Comparison of ENCODE assay signal across 22 cellular contexts in genomic region chr1:193884848-193885558, GRCh38.
"Had no signal": no experiment of that assay in that cellular context is flagged by ENCODE, and none has a peak within 500 bp of the region (broad histone marks: within the 10 kb centered on the region; RNA-seq: fewer than 3 reads in every experiment).

No MANE protein-coding gene starts in this region.

- H3K36me3 ChIP-seq: neutrophil, transverse colon had no signal

- H3K27ac ChIP-seq: neutrophil, parathyroid adenoma, transverse colon had no signal

- H3K9me3 ChIP-seq: mucosa of descending colon, neutrophil, transverse colon had no signal

- H3K27me3 ChIP-seq: neutrophil, transverse colon had no signal

- H3K4me3 ChIP-seq: mucosa of descending colon, transverse colon had no signal

- ATAC-seq: activated naive CD8-positive, alpha-beta T cell treated with anti-CD3 and anti-CD28 coated beads, Interleukin-2, amount 50 U/mL, for 24 hours; left colon; mucosa of descending colon; naive thymus-derived CD4-positive, alpha-beta T cell; T-helper 17 cell had no signal

- DNase-seq: activated B cell treated with CpG ODN at 0.5 μM for 24 hours; activated CD4-positive, alpha-beta T cell treated with anti-CD3 and anti-CD28 coated beads, Interleukin-2, amount 10 ng/mL, durations not matched to agents 7 days and 5 days; activated naive CD4-positive, alpha-beta T cell treated with anti-CD3 and anti-CD28 coated beads for 36 hours; activated naive CD8-positive, alpha-beta T cell treated with anti-CD3 and anti-CD28 coated beads, Interleukin-2, amount 50 U/mL, for 24 hours; activated T-cell treated with anti-CD3 and anti-CD28 coated beads for 4 hours; aorta; cerebellar nuclear complex; effector memory CD4-positive, alpha-beta T cell; foreskin melanocyte; immature natural killer cell; left colon; naive thymus-derived CD4-positive, alpha-beta T cell; retina; stimulated activated CD4-positive, alpha-beta T cell treated with anti-CD3 and anti-CD28 coated beads, Interleukin-15, amount 100 ng/mL, for 24 hours; stimulated activated CD4-positive, alpha-beta T cell treated with anti-CD3 and anti-CD28 coated beads, Interleukin-4, amount 100 ng/mL, for 1 hour; stimulated activated naive CD4-positive, alpha-beta T cell; substantia nigra; T-helper 17 cell; transverse colon had no signal

- H3K4me1 ChIP-seq: parathyroid adenoma, transverse colon had no signal
